ENCODE assay signal across 21 cellular contexts in the genomic region with DNA sequence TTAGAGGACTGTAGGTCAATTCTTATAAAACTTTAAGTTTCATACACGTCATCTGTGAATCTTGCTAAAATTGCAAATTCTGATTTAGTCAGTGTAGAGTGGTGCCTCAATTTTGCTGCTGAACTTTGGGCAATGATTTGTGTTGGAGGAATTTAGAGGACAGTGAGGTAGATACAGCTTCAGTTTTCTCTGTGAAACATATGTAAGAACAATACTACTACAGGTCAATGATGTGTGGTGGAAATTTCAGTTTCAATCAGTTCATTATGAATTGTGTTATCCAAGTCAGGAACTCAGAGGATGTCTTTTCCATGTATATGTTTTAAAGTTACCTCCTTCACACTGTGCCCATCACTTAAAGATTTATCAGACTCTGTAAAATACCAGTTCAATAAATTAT.
DNase-seq lines count a peak whose midpoint lies in the region; ATAC-seq, FAIRE-seq and TF ChIP-seq lines count a peak whose summit lies in the region.
"Had no signal": no experiment of that assay in that cellular context is flagged by ENCODE, and none has a peak within 500 bp of the region (broad histone marks: within the 10 kb centered on the region; RNA-seq: fewer than 3 reads in every experiment).

No MANE protein-coding gene starts in this region.

- peaks cover 14% of the 10 kb centered on the region for H3K9me3 ChIP-seq in GM12878 (replicated peaks; ENCODE audit: control insufficient read depth, insufficient read depth, low read length)
- no peaks in the 10 kb centered on the region for H3K9me3 ChIP-seq in MG63
- no peaks in the 10 kb centered on the region for H3K9me3 ChIP-seq in BE2C

- no peak overlapping the region for H3K27ac ChIP-seq in GM12878 (ENCODE audit: control insufficient read depth, insufficient read depth)
- H3K27ac ChIP-seq: C4-2B had no signal

- H3K36me3 ChIP-seq in GM12878 (ENCODE audit: control insufficient read depth in 2 of 2, insufficient read depth in 2 of 2, low read length in 1 of 2) (no peaks in the 10 kb centered on the region), MG63 (no peaks in the 10 kb centered on the region), BE2C (no peaks in the 10 kb centered on the region)

- no peak overlapping the region for H3K4me3 ChIP-seq in GM12878
- H3K4me3 ChIP-seq in MG63, result no peak overlapping the region
- no peak overlapping the region for H3K4me3 ChIP-seq in BE2C (ENCODE audit: low read depth, low read length)

- no peak for TF ChIP-seq POLR2A in GM12878 (IDR thresholded peaks at IDR 0.05; ENCODE audit: low read depth, low read length)

- H3K4me1 ChIP-seq in GM12878 (ENCODE audit: control insufficient read depth, insufficient read depth, low read length) (peaks cover 7% of the 10 kb centered on the region), BE2C (no peaks in the 10 kb centered on the region)

- POLR2A ChIA-PET in GM12878 (lab: Charles Lee), result no interaction called here

- FAIRE-seq in GM12878 (lab: Jason Lieb, UNC), result peak; percentile 23
- FAIRE-seq: A204.1, HepG2 had no signal

- intact Hi-C loops in GM12878 (cut with micrococcal nuclease; ENCODE audit: unreplicated experiment), result no loop called here

- H3K4me2 ChIP-seq in GM12878 (ENCODE audit: control insufficient read depth, insufficient read depth), result no peak overlapping the region

- no TSS peak for BruUV-seq in GM12878 (replicated peaks; lab: Mats Ljungman, UMichigan)

- ATAC-seq in GM18868 (IDR thresholded peaks at IDR 0.05; ENCODE audit: unreplicated experiment), result peak; percentile 38
- peak; percentile 48 for ATAC-seq in GM21717 (IDR thresholded peaks at IDR 0.05; ENCODE audit: unreplicated experiment)
- ATAC-seq in HG03025 (IDR thresholded peaks at IDR 0.05; ENCODE audit: low FRiP score, unreplicated experiment), result peak; percentile 38
- ATAC-seq in GM12878, result peak; percentile 66
- ATAC-seq in HG03521 (IDR thresholded peaks at IDR 0.05; ENCODE audit: unreplicated experiment), result no peak
- ATAC-seq: HCT116, HepG2 had no signal

- RAD21 ChIA-PET in GM12878 (lab: Charles Lee; ENCODE audit: unreplicated experiment), result no interaction called here

- in situ Hi-C loops in GM12878 (cut with MboI), result no loop called here

- 50% methylated on average over 1 of the region's 1 CpG for WGBS in GM12878 (ENCODE audit: insufficient coverage, insufficient replicate concordance, low lambda C conversion rate, missing lambda C conversion rate)

- no peaks in the 10 kb centered on the region for H4K20me1 ChIP-seq in GM12878 (ENCODE audit: control insufficient read depth, insufficient read depth)

- no peak overlapping the region for H3K9ac ChIP-seq in GM12878 (ENCODE audit: control insufficient read depth, insufficient read depth, low read length)

- TF ChIP-seq RAD21 in GM12878 (IDR thresholded peaks at IDR 0.05; ENCODE audit: insufficient read depth, low read depth, low read length), result no peak

- no peak for TF ChIP-seq EP300 in GM12878 (IDR thresholded peaks at IDR 0.05; ENCODE audit: borderline replicate concordance in 1 of 2, control insufficient read depth in 1 of 2, low read depth in 2 of 2, low read length in 2 of 2)

- TF ChIP-seq CTCF in GM12878 (IDR thresholded peaks at IDR 0.05 in 2 of 3, conservative IDR thresholded peaks at IDR 0.05 in 1 of 3; ENCODE audit: control insufficient read depth in 2 of 3, extremely low read depth in 1 of 3, insufficient read depth in 1 of 3, low read depth in 3 of 3, low read length in 3 of 3), result no peak
- no peak for TF ChIP-seq CTCF in BE2C (IDR thresholded peaks at IDR 0.05; ENCODE audit: low read depth, low read length)

- CTCF ChIA-PET in GM12878 (lab: Yijun Ruan, JAX), result interaction anchor here (1.1 kb wide), 1 partner anchor 12 kb away, joined by 3 read pairs; no protein-coding TSS in a partner anchor

- no peaks in the 10 kb centered on the region for H3K27me3 ChIP-seq in GM12878 (replicated peaks in 1 of 2; ENCODE audit: control insufficient read depth in 2 of 2, insufficient read depth in 2 of 2, low read length in 1 of 2)
- H3K27me3 ChIP-seq in MG63, result no peaks in the 10 kb centered on the region
- no peaks in the 10 kb centered on the region for H3K27me3 ChIP-seq in BE2C

- H3K79me2 ChIP-seq in GM12878 (ENCODE audit: control insufficient read depth, insufficient read depth, low read length), result no peaks in the 10 kb centered on the region

- DNase-seq in GM12878 (ENCODE audit: low read depth, low spot score), result no peak
- no peak for DNase-seq in mesenteric fat pad (ENCODE audit: low spot score)
- DNase-seq in MG63, result no peak
- DNase-seq in BE2C, result no peak
- DNase-seq: ACHN; CD4-positive, alpha-beta T cell; DMS153; DMS79; GDM1; GOT3; H7; HFFc6; KG1 had no signal

- H2AFZ ChIP-seq in GM12878 (ENCODE audit: control insufficient read depth, low read depth, low read length), result no peak overlapping the region

- SMC1A ChIA-PET in GM12878 (lab: Charles Lee; ENCODE audit: uncharacterized antibody, unreplicated experiment), result interaction anchor here (1.1 to 1.7 kb wide), 2 partner anchors 17 to 97 kb away, joined by 3 read pairs; no protein-coding TSS in a partner anchor

TF ChIP-seq in GM12878, 131 proteins besides CTCF, POLR2A, EP300 and RAD21 (continues in another document):
- TF ChIP-seq MXI1 (IDR thresholded peaks at IDR 0.05; ENCODE audit: low read depth, low read length), result no peak
- TF ChIP-seq POLR2AphosphoS5 (IDR thresholded peaks at IDR 0.05; ENCODE audit: low read length), result no peak
- TF ChIP-seq NR2F1 (conservative IDR thresholded peaks at IDR 0.05), result no peak
- no peak for TF ChIP-seq ZNF592 (IDR thresholded peaks at IDR 0.05)
- TF ChIP-seq CHD4 (IDR thresholded peaks at IDR 0.05), result no peak
- TF ChIP-seq, protein P1, sequence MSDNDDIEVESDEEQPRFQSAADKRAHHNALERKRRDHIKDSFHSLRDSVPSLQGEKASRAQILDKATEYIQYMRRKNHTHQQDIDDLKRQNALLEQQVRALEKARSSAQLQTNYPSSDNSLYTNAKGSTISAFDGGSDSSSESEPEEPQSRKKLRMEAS (IDR thresholded peaks at IDR 0.05; ENCODE audit: low read depth, low read length), result no peak
- no peak for TF ChIP-seq STAT3 (IDR thresholded peaks at IDR 0.05; ENCODE audit: low read depth, low read length)
- no peak for TF ChIP-seq SIX5 (IDR thresholded peaks at IDR 0.05; ENCODE audit: low read depth, low read length, severe bottlenecking)
- no peak for TF ChIP-seq CBX3 (IDR thresholded peaks at IDR 0.05; ENCODE audit: borderline replicate concordance, low read depth)
- TF ChIP-seq ASH2L (IDR thresholded peaks at IDR 0.05; ENCODE audit: borderline replicate concordance, low read depth), result no peak
- TF ChIP-seq SPI1 (IDR thresholded peaks at IDR 0.05; ENCODE audit: borderline replicate concordance, insufficient read depth, low read depth, low read length), result no peak
- TF ChIP-seq REST (IDR thresholded peaks at IDR 0.05; ENCODE audit: low read depth, low read length), result no peak
- TF ChIP-seq TBL1XR1 (IDR thresholded peaks at IDR 0.05; ENCODE audit: low read depth, low read length), result no peak
